ENCODE assay signal across 15 cellular contexts in genomic region chr11:3111919-3112690, GRCh38. TPM values are rescaled to one million over a fixed set of nuclear protein-coding genes. Genes with fewer than 3 reads are reported as not detected.
DNase-seq lines count a peak whose midpoint lies in the region; ATAC-seq and TF ChIP-seq lines count a peak whose summit lies in the region.
"Had no signal": no experiment of that assay in that cellular context is flagged by ENCODE, and none has a peak within 500 bp of the region (broad histone marks: within the 10 kb centered on the region; RNA-seq: fewer than 3 reads in every experiment).

No MANE protein-coding gene starts in this region.

- H3K23ac ChIP-seq in trophoblast cell (ENCODE audit: low read length), result no peak overlapping the region

- H3K79me1 ChIP-seq in trophoblast cell (ENCODE audit: low read length), result no peaks in the 10 kb centered on the region

- WGBS in endodermal cell (ENCODE audit: insufficient coverage in 1 of 2, insufficient read length in 1 of 2), 2 experiments, result 94 to 100% methylated on average over 1 to 8 of the region's 9 CpGs
- WGBS in trophoblast cell (ENCODE audit: extremely low coverage, insufficient coverage, insufficient read length), result no CpG with 5 or more reads among the region's 9 CpGs

- H3K9me3 ChIP-seq in endodermal cell (ENCODE audit: control insufficient read depth, low read length) (peaks cover 45% of the 10 kb centered on the region), trophoblast cell (ENCODE audit: insufficient read depth, low read depth, low read length) (peaks cover 6% of the 10 kb centered on the region)
- H3K9me3 ChIP-seq: psoas muscle had no signal

- H3K27ac Mint-ChIP-seq in endodermal cell, result no peak overlapping the region
- no peak overlapping the region for H3K27ac Mint-ChIP-seq in stimulated activated naive CD8-positive, alpha-beta T cell treated with anti-CD3 and anti-CD28 coated beads, Interleukin-15, amount 100 ng/mL, for 72 hours
- H3K27ac Mint-ChIP-seq: activated CD4-positive, alpha-beta T cell treated with anti-CD3 and anti-CD28 coated beads for 36 hours had no signal

- peaks cover 35% of the 10 kb centered on the region for H3K36me3 Mint-ChIP-seq in endodermal cell (ENCODE audit: low read depth)

- H3K14ac ChIP-seq in trophoblast cell (ENCODE audit: low read length), result no peak overlapping the region

- H2BK5ac ChIP-seq in trophoblast cell (ENCODE audit: low read depth, low read length, poor library complexity), result no peak overlapping the region

- no peaks in the 10 kb centered on the region for H3K4me1 Mint-ChIP-seq in endodermal cell
- H3K4me1 Mint-ChIP-seq in stimulated activated naive CD8-positive, alpha-beta T cell treated with anti-CD3 and anti-CD28 coated beads, Interleukin-15, amount 100 ng/mL, for 72 hours, result no peaks in the 10 kb centered on the region
- H3K4me1 Mint-ChIP-seq: activated CD4-positive, alpha-beta T cell treated with anti-CD3 and anti-CD28 coated beads for 36 hours had no signal

- no peak overlapping the region for H2BK120ac ChIP-seq in trophoblast cell (ENCODE audit: insufficient read depth, low read length, poor library complexity)

- H3K4me2 ChIP-seq in trophoblast cell (ENCODE audit: low read length), result no peak overlapping the region

- H2BK12ac ChIP-seq in trophoblast cell (ENCODE audit: low read length), result no peak overlapping the region

- TF ChIP-seq CTCF in endodermal cell (conservative IDR thresholded peaks at IDR 0.05), result no peak

- H4K91ac ChIP-seq in trophoblast cell (ENCODE audit: low read depth, low read length), result no peak overlapping the region

- H2AFZ ChIP-seq in trophoblast cell (ENCODE audit: insufficient read depth, low read length, poor library complexity), result no peak overlapping the region
- H2AFZ ChIP-seq: GM23248 had no signal

- peaks cover 7% of the 10 kb centered on the region for H3K27me3 Mint-ChIP-seq in endodermal cell (ENCODE audit: insufficient read depth)
- no peaks in the 10 kb centered on the region for H3K27me3 Mint-ChIP-seq in stimulated activated naive CD8-positive, alpha-beta T cell treated with anti-CD3 and anti-CD28 coated beads, Interleukin-15, amount 100 ng/mL, for 72 hours
- H3K27me3 Mint-ChIP-seq: activated CD4-positive, alpha-beta T cell treated with anti-CD3 and anti-CD28 coated beads for 36 hours had no signal

- ATAC-seq in stimulated activated naive CD8-positive, alpha-beta T cell treated with anti-CD3 and anti-CD28 coated beads, Interleukin-15, amount 100 ng/mL, for 72 hours, result no peak
- ATAC-seq: activated CD4-positive, alpha-beta T cell treated with anti-CD3 and anti-CD28 coated beads for 36 hours; psoas muscle had no signal

- no peak overlapping the region for H3K18ac ChIP-seq in trophoblast cell (ENCODE audit: low read length)

- peak; percentile 35 for DNase-seq in GM04503 (ENCODE audit: low read depth)
- peak; percentile 63 for DNase-seq in NOMO-1 treated with dmso at 0.1 percent for 144 hours (lab: John Stamatoyannopoulos, UW; ENCODE audit: unreplicated experiment)
- no peak for DNase-seq in endodermal cell
- DNase-seq in trophoblast cell, result no peak
- DNase-seq in HEK293T (ENCODE audit: extremely low spot score), result no peak
- DNase-seq in stimulated activated naive CD8-positive, alpha-beta T cell treated with anti-CD3 and anti-CD28 coated beads, Interleukin-15, amount 100 ng/mL, for 72 hours, result no peak
- no peak for DNase-seq in C1 segment of cervical spinal cord (lab: John Stamatoyannopoulos, UW)
- DNase-seq in EL, result no peak
- DNase-seq: activated CD4-positive, alpha-beta T cell treated with anti-CD3 and anti-CD28 coated beads for 36 hours; cerebellar nuclear complex; GM23248; hypothalamus; NCI-H446 treated with DMSO at 0.1 percent for 48 hours; psoas muscle; T-helper 1 cell had no signal

- no peak overlapping the region for H2AK5ac ChIP-seq in trophoblast cell (ENCODE audit: low read length)

- peaks cover 66% of the 10 kb centered on the region for H3K9me3 Mint-ChIP-seq in endodermal cell
- peaks cover 5 to 14% of the 10 kb centered on the region in 2 donors for H3K9me3 Mint-ChIP-seq in stimulated activated naive CD8-positive, alpha-beta T cell treated with anti-CD3 and anti-CD28 coated beads, Interleukin-15, amount 100 ng/mL, for 72 hours

- no peak overlapping the region for H3K9ac ChIP-seq in endodermal cell (ENCODE audit: extremely low read depth, low read length, poor library complexity, severe bottlenecking)
- H3K9ac ChIP-seq in trophoblast cell (ENCODE audit: low read length), result no peak overlapping the region
- H3K9ac ChIP-seq: GM23248 had no signal

- H3K4me3 ChIP-seq in endodermal cell (ENCODE audit: low read length) (peak overlapping the region; percentile 33), trophoblast cell (ENCODE audit: low read depth, low read length) (peak overlapping the region; percentile 53)
- H3K4me3 ChIP-seq: GM23248, psoas muscle had no signal

- no peak overlapping the region for H3K4ac ChIP-seq in trophoblast cell (ENCODE audit: low read depth, low read length)

- CTCF ChIA-PET in HEK293T (lab: Yijun Ruan, JAX), result interaction anchor here (0.6 kb wide), 1 partner anchor 73 kb away, joined by 4 read pairs; no protein-coding TSS in a partner anchor

- H3K4me1 ChIP-seq in endodermal cell (ENCODE audit: control insufficient read depth, insufficient read depth, low read length) (no peaks in the 10 kb centered on the region), trophoblast cell (ENCODE audit: control insufficient read depth in 1 of 2, insufficient read depth in 2 of 2, low read length in 2 of 2) (no peaks in the 10 kb centered on the region)
- H3K4me1 ChIP-seq: psoas muscle had no signal

- no peaks in the 10 kb centered on the region for H3K79me2 ChIP-seq in trophoblast cell (ENCODE audit: control insufficient read depth, insufficient read depth, low read length, poor library complexity)

- H3K27ac ChIP-seq in endodermal cell (ENCODE audit: low read depth, low read length) (no peak overlapping the region), trophoblast cell (ENCODE audit: low read depth, low read length) (no peak overlapping the region)
- H3K27ac ChIP-seq: GM23248, psoas muscle had no signal

- H3K36me3 ChIP-seq in endodermal cell (ENCODE audit: control insufficient read depth, insufficient read depth, low read length) (no peaks in the 10 kb centered on the region), trophoblast cell (ENCODE audit: control insufficient read depth in 1 of 2, insufficient read depth in 2 of 2, low read length in 2 of 2) (peaks cover 25% of the 10 kb centered on the region in 2 experiments)

- no peak overlapping the region for H3K4me3 Mint-ChIP-seq in endodermal cell
- no peak overlapping the region for H3K4me3 Mint-ChIP-seq in stimulated activated naive CD8-positive, alpha-beta T cell treated with anti-CD3 and anti-CD28 coated beads, Interleukin-15, amount 100 ng/mL, for 72 hours
- H3K4me3 Mint-ChIP-seq: activated CD4-positive, alpha-beta T cell treated with anti-CD3 and anti-CD28 coated beads for 36 hours had no signal

- no peak overlapping the region for H4K12ac ChIP-seq in trophoblast cell (ENCODE audit: low read depth, low read length)

- POLR2A ChIA-PET in HEK293T (lab: Yijun Ruan, JAX), result no interaction called here

- no peak overlapping the region for H4K8ac ChIP-seq in trophoblast cell (ENCODE audit: low read depth, low read length)

- H3K27me3 ChIP-seq in endodermal cell (ENCODE audit: control insufficient read depth, insufficient read depth, low read length, poor library complexity, severe bottlenecking) (no peaks in the 10 kb centered on the region), trophoblast cell (ENCODE audit: insufficient read depth, low read length) (no peaks in the 10 kb centered on the region)

TF ChIP-seq in HEK293T, 16 proteins besides CTCF, POLR2A, EP300 and RAD21:
- no peak for TF ChIP-seq ZNF384 (IDR thresholded peaks at IDR 0.05)
- TF ChIP-seq SUZ12 (IDR thresholded peaks at IDR 0.05), result no peak
- no peak for TF ChIP-seq LEF1 (IDR thresholded peaks at IDR 0.05; ENCODE audit: borderline replicate concordance)
- TF ChIP-seq CTBP1 (IDR thresholded peaks at IDR 0.05; ENCODE audit: borderline replicate concordance), result no peak
- TF ChIP-seq ARNT (IDR thresholded peaks at IDR 0.05), result no peak
- TF ChIP-seq L3MBTL2 (conservative IDR thresholded peaks at IDR 0.05), result no peak
- TF ChIP-seq SP1 (IDR thresholded peaks at IDR 0.05), result no peak
- no peak for TF ChIP-seq TARDBP (IDR thresholded peaks at IDR 0.05)
- no peak for TF ChIP-seq FOXK2 (IDR thresholded peaks at IDR 0.05)

RNA-seq across cellular contexts. Expression of gene OSBPL5, which starts 53.0 kb away (rescaled TPM):
- 1 to 10 TPM; 1.2 to 4.8 TPM for total RNA-seq in endodermal cell
- 15.4 TPM for polyA plus RNA-seq in endodermal cell (2013, experiment 1 of 2)
- 16.4 TPM for polyA plus RNA-seq in endodermal cell (2013, experiment 2 of 2)
- polyA plus RNA-seq in trophoblast cell (2013), result 12.2 and 12.3 TPM in 2 replicates

RNA-seq across cellular contexts. Expression of gene CARS1, which starts 54.9 kb away (rescaled TPM):
- 10 to 100 TPM; 48.0 to 52.8 TPM for total RNA-seq in endodermal cell
- polyA plus RNA-seq in endodermal cell (2013, experiment 1 of 2), result 59.6 TPM
- polyA plus RNA-seq in endodermal cell (2013, experiment 2 of 2), result 35.9 TPM
- polyA plus RNA-seq in trophoblast cell (2013), result 113 and 120 TPM in 2 replicates

Comparison
In these comparisons a context has a peak if more than half of its experiments do, and no peak if none do; other contexts are left out.
1. DNase-seq: peak in GM04503 (single experiment) and NOMO-1 treated with dmso at 0.1 percent for 144 hours (single experiment); none in endodermal cell (single experiment), trophoblast cell (0 of 2), HEK293T (single experiment), stimulated activated naive CD8-positive, alpha-beta T cell treated with anti-CD3 and anti-CD28 coated beads, Interleukin-15, amount 100 ng/mL, for 72 hours (0 of 2), C1 segment of cervical spinal cord (0 of 14) and EL (single experiment).